In genomic region chr3:69547457-69548014, GRCh38 we compare ENCODE assay signal across 2 cellular contexts.
TF ChIP-seq lines count a peak whose summit lies in the region.

No MANE protein-coding gene starts in this region.

TF ChIP-seq in SK-N-SH, 30 proteins besides CTCF, POLR2A, EP300 and RAD21 (continued from another document):
- TF ChIP-seq NRF1 (IDR thresholded peaks at IDR 0.05; ENCODE audit: low read depth, low read length) (no peak), EZH2phosphoT487 (IDR thresholded peaks at IDR 0.05; ENCODE audit: borderline replicate concordance, low read depth) (no peak), FOXJ3 (CRISPR knock-in tag; IDR thresholded peaks at IDR 0.05) (no peak), TEAD4 (IDR thresholded peaks at IDR 0.05; ENCODE audit: borderline replicate concordance, insufficient read depth) (no peak), MXI1 (IDR thresholded peaks at IDR 0.05; ENCODE audit: low read depth, low read length) (no peak), RXRA (IDR thresholded peaks at IDR 0.05; ENCODE audit: borderline replicate concordance, low read depth) (no peak), REST (IDR thresholded peaks at IDR 0.05; ENCODE audit: low read depth, low read length) (no peak), GATA2 (CRISPR knock-in tag; IDR thresholded peaks at IDR 0.05) (no peak)
- TF ChIP-seq, protein P1, sequence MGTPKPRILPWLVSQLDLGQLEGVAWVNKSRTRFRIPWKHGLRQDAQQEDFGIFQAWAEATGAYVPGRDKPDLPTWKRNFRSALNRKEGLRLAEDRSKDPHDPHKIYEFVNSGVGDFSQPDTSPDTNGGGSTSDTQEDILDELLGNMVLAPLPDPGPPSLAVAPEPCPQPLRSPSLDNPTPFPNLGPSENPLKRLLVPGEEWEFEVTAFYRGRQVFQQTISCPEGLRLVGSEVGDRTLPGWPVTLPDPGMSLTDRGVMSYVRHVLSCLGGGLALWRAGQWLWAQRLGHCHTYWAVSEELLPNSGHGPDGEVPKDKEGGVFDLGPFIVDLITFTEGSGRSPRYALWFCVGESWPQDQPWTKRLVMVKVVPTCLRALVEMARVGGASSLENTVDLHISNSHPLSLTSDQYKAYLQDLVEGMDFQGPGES (IDR thresholded peaks at IDR 0.05; ENCODE audit: low read depth, low read length), result no peak
- TF ChIP-seq, protein P2, sequence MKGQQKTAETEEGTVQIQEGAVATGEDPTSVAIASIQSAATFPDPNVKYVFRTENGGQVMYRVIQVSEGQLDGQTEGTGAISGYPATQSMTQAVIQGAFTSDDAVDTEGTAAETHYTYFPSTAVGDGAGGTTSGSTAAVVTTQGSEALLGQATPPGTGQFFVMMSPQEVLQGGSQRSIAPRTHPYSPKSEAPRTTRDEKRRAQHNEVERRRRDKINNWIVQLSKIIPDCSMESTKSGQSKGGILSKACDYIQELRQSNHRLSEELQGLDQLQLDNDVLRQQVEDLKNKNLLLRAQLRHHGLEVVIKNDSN (IDR thresholded peaks at IDR 0.05; ENCODE audit: borderline replicate concordance, low read depth), result no peak
TF ChIP-seq in SK-N-SH: peak in this region for 0.

TF ChIP-seq in SK-N-SH treated with all-trans-retinoic acid at 6 μM for 48 hours, 23 proteins besides CTCF, POLR2A, EP300 and RAD21 (continued from another document):
- TF ChIP-seq, protein P3, sequence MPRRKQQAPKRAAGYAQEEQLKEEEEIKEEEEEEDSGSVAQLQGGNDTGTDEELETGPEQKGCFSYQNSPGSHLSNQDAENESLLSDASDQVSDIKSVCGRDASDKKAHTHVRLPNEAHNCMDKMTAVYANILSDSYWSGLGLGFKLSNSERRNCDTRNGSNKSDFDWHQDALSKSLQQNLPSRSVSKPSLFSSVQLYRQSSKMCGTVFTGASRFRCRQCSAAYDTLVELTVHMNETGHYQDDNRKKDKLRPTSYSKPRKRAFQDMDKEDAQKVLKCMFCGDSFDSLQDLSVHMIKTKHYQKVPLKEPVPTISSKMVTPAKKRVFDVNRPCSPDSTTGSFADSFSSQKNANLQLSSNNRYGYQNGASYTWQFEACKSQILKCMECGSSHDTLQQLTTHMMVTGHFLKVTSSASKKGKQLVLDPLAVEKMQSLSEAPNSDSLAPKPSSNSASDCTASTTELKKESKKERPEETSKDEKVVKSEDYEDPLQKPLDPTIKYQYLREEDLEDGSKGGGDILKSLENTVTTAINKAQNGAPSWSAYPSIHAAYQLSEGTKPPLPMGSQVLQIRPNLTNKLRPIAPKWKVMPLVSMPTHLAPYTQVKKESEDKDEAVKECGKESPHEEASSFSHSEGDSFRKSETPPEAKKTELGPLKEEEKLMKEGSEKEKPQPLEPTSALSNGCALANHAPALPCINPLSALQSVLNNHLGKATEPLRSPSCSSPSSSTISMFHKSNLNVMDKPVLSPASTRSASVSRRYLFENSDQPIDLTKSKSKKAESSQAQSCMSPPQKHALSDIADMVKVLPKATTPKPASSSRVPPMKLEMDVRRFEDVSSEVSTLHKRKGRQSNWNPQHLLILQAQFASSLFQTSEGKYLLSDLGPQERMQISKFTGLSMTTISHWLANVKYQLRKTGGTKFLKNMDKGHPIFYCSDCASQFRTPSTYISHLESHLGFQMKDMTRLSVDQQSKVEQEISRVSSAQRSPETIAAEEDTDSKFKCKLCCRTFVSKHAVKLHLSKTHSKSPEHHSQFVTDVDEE (CRISPR knock-in tag; IDR thresholded peaks at IDR 0.05), result no peak
- TF ChIP-seq GLIS3 (CRISPR knock-in tag; IDR thresholded peaks at IDR 0.05) (no peak), ZNF565 (CRISPR knock-in tag; conservative IDR thresholded peaks at IDR 0.05; ENCODE audit: low read depth) (no peak), ZFP3 (CRISPR knock-in tag; IDR thresholded peaks at IDR 0.05) (no peak), ZFP30 (CRISPR knock-in tag; IDR thresholded peaks at IDR 0.05) (no peak), CREB5 (CRISPR knock-in tag; IDR thresholded peaks at IDR 0.05; ENCODE audit: low read depth) (no peak), ZC3H10 (CRISPR knock-in tag; IDR thresholded peaks at IDR 0.05) (no peak), PPARA (CRISPR knock-in tag; IDR thresholded peaks at IDR 0.05; ENCODE audit: borderline replicate concordance) (no peak), OSR1 (CRISPR knock-in tag; IDR thresholded peaks at IDR 0.05) (no peak), ZNF8 (CRISPR knock-in tag; IDR thresholded peaks at IDR 0.05) (no peak)
- TF ChIP-seq, protein P4, sequence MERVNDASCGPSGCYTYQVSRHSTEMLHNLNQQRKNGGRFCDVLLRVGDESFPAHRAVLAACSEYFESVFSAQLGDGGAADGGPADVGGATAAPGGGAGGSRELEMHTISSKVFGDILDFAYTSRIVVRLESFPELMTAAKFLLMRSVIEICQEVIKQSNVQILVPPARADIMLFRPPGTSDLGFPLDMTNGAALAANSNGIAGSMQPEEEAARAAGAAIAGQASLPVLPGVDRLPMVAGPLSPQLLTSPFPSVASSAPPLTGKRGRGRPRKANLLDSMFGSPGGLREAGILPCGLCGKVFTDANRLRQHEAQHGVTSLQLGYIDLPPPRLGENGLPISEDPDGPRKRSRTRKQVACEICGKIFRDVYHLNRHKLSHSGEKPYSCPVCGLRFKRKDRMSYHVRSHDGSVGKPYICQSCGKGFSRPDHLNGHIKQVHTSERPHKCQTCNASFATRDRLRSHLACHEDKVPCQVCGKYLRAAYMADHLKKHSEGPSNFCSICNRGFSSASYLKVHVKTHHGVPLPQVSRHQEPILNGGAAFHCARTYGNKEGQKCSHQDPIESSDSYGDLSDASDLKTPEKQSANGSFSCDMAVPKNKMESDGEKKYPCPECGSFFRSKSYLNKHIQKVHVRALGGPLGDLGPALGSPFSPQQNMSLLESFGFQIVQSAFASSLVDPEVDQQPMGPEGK (CRISPR knock-in tag; IDR thresholded peaks at IDR 0.05; ENCODE audit: borderline replicate concordance), result no peak
